In genomic region chrX:153969125-153969903, GRCh38 we compare ENCODE assay signal across 8 cellular contexts. TPM values are rescaled to one million over a fixed set of nuclear protein-coding genes. Genes with fewer than 3 reads are reported as not detected.
DNase-seq lines count a peak whose midpoint lies in the region; ATAC-seq and TF ChIP-seq lines count a peak whose summit lies in the region.

No MANE protein-coding gene starts in this region.

- H3K36me3 Mint-ChIP-seq in naive thymus-derived CD8-positive, alpha-beta T cell = peaks cover 0 to 4% (median 3%) of the 10 kb centered on the region in 3 donors

- peaks cover 38% of the 10 kb centered on the region for H3K36me3 ChIP-seq in BE2C

- H3K27ac Mint-ChIP-seq in naive thymus-derived CD8-positive, alpha-beta T cell = peak overlapping the region; percentile 72 to 100 (median 95)

- no peaks in the 10 kb centered on the region for H3K27me3 ChIP-seq in BE2C

- no peak for ATAC-seq in naive thymus-derived CD8-positive, alpha-beta T cell
- ATAC-seq in GM18907 (IDR thresholded peaks at IDR 0.05; ENCODE audit: unreplicated experiment) = no peak
- ATAC-seq in HG03469 (IDR thresholded peaks at IDR 0.05; ENCODE audit: unreplicated experiment) = no peak

- H3K4me3 ChIP-seq in BE2C (ENCODE audit: low read depth, low read length) = peak overlapping the region; percentile 93
- H3K4me3 ChIP-seq in Jurkat, Clone E6-1 (ENCODE audit: low read length) = peak overlapping the region; percentile 81

- DNase-seq in BE2C = peak; percentile 42
- no peak for DNase-seq in Jurkat, Clone E6-1 (ENCODE audit: low read depth, low spot score)
- peak in 2 of 61 donors; percentile 5 to 25 for DNase-seq in caudate nucleus (lab: John Stamatoyannopoulos, UW)
- DNase-seq in naive thymus-derived CD8-positive, alpha-beta T cell = no peak
- no peak for DNase-seq in NCI-H2029 (lab: John Stamatoyannopoulos, UW)
- DNase-seq in NCI-H2171 treated with DMSO at 0.1 percent for 48 hours (lab: John Stamatoyannopoulos, UW) = no peak

- peaks cover 9% of the 10 kb centered on the region for H3K4me1 ChIP-seq in BE2C

- H3K9me3 ChIP-seq in BE2C = no peaks in the 10 kb centered on the region

- H3K4me1 Mint-ChIP-seq in naive thymus-derived CD8-positive, alpha-beta T cell = peaks cover 11 to 52% (median 48%) of the 10 kb centered on the region in 4 donors

- H3K27ac ChIP-seq in caudate nucleus (ENCODE audit: low read depth, low read length) = peak overlapping the region; percentile 98

- H3K27me3 Mint-ChIP-seq in naive thymus-derived CD8-positive, alpha-beta T cell = no peaks in the 10 kb centered on the region

- POLR2A ChIA-PET in naive thymus-derived CD8-positive, alpha-beta T cell (lab: Charles Lee) = interaction anchor here (0.6 to 7.9 kb wide), 9 partner anchors 12 to 429 kb away, joined by 3 to 131 read pairs (median 8); partner anchors contain the start of genes ARHGAP4, IRAK1 and RPL10

- H3K4me3 Mint-ChIP-seq in naive thymus-derived CD8-positive, alpha-beta T cell = peak overlapping the region; percentile 86 to 100 (median 97)

- peak; percentile 12; the same call in 1 of the 2 replicates for TF ChIP-seq CTCF in BE2C (IDR thresholded peaks at IDR 0.05; ENCODE audit: low read depth, low read length)

- no peaks in the 10 kb centered on the region for H3K9me3 Mint-ChIP-seq in naive thymus-derived CD8-positive, alpha-beta T cell

RNA-seq across cellular contexts. Expression of gene HCFC1, which starts 2.3 kb away (rescaled TPM):
- 64.3 TPM for polyA plus RNA-seq in BE2C (2012; ENCODE audit: insufficient read depth, insufficient read length, low read depth)
- polyA plus RNA-seq in Jurkat, Clone E6-1 (2012; ENCODE audit: insufficient read depth, insufficient read length) = 43.2 TPM
- total RNA-seq in naive thymus-derived CD8-positive, alpha-beta T cell = 10 to 100 TPM; 62.4 to 64.9 TPM
- 10 to 100 TPM in 1 of 3 donors, 1 to 10 TPM in 2; 3.3 to 11.9 (median 7.9) TPM for polyA plus RNA-seq in naive thymus-derived CD8-positive, alpha-beta T cell

RNA-seq across cellular contexts. Expression of gene TMEM187, which starts 3.2 kb away (rescaled TPM):
- polyA plus RNA-seq in BE2C (2012; ENCODE audit: insufficient read depth, insufficient read length, low read depth) = 4.9 TPM
- polyA plus RNA-seq in Jurkat, Clone E6-1 (2012; ENCODE audit: insufficient read depth, insufficient read length) = 13.9 TPM
- 10 to 100 TPM in 1 of 2 experiments, 1 to 10 TPM in 1; 9.3 to 11.2 TPM for total RNA-seq in naive thymus-derived CD8-positive, alpha-beta T cell
- 10 to 100 TPM in 1 of 3 donors, 1 to 10 TPM in 2; 3.1 to 13.6 (median 8.9) TPM for polyA plus RNA-seq in naive thymus-derived CD8-positive, alpha-beta T cell

RNA-seq across cellular contexts. Expression of gene RENBP, which starts 24.9 kb away (rescaled TPM):
- polyA plus RNA-seq in BE2C (2012; ENCODE audit: insufficient read depth, insufficient read length, low read depth) = 163 TPM
- polyA plus RNA-seq in Jurkat, Clone E6-1 (2012; ENCODE audit: insufficient read depth, insufficient read length) = not detected
- 10 to 100 TPM; 17.8 to 18.2 TPM for total RNA-seq in naive thymus-derived CD8-positive, alpha-beta T cell
- under 1 TPM; 0.49 to 0.96 (median 0.73) TPM for polyA plus RNA-seq in naive thymus-derived CD8-positive, alpha-beta T cell

RNA-seq across cellular contexts. Expression of gene NAA10, which starts 34.5 kb away (rescaled TPM):
- 597 TPM for polyA plus RNA-seq in BE2C (2012; ENCODE audit: insufficient read depth, insufficient read length, low read depth)
- polyA plus RNA-seq in Jurkat, Clone E6-1 (2012; ENCODE audit: insufficient read depth, insufficient read length) = 188 TPM
- total RNA-seq in naive thymus-derived CD8-positive, alpha-beta T cell = 10 to 100 TPM; 72.1 to 80.8 TPM
- 10 to 100 TPM; 66.8 to 73.3 (median 71.3) TPM for polyA plus RNA-seq in naive thymus-derived CD8-positive, alpha-beta T cell

RNA-seq across cellular contexts. Expression of gene ARHGAP4, which starts 43.2 kb away (rescaled TPM):
- polyA plus RNA-seq in BE2C (2012; ENCODE audit: insufficient read depth, insufficient read length, low read depth) = 107 TPM
- 111 TPM for polyA plus RNA-seq in Jurkat, Clone E6-1 (2012; ENCODE audit: insufficient read depth, insufficient read length)
- 100 to 1,000 TPM; 324 to 353 TPM for total RNA-seq in naive thymus-derived CD8-positive, alpha-beta T cell
- 100 to 1,000 TPM in 1 of 3 donors, 10 to 100 TPM in 2; 58.9 to 112 (median 96.6) TPM for polyA plus RNA-seq in naive thymus-derived CD8-positive, alpha-beta T cell
